ENCODE assay signal across 12 cellular contexts in the genomic region with DNA sequence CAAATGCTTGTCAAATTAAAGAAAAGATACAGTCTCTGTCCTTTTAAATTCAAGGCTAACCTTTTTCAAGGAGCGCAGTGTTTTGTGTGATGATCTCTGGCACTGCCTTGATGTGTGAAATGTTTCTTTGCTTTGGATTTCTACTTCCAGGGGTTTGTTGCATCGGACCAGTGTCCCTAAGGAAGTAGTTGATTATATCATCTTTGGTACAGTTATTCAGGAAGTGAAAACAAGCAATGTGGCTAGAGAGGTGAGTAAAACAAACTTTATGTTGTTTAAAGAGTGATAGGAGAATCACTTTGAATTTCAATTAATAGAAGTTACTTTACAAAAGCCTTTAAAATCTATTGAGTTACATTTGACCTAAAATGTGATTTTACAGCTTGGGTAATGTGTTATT. TPM values are rescaled to one million over a fixed set of nuclear protein-coding genes. Genes with fewer than 3 reads are reported as not detected.
A peak's percentile ranks its signal among the peaks of the same experiment; 100 is the strongest.
DNase-seq lines count a peak whose midpoint lies in the region; ATAC-seq, FAIRE-seq and TF ChIP-seq lines count a peak whose summit lies in the region.
"Had no signal": no experiment of that assay in that cellular context is flagged by ENCODE, and none has a peak within 500 bp of the region (broad histone marks: within the 10 kb centered on the region; RNA-seq: fewer than 3 reads in every experiment).

No MANE protein-coding gene starts in this region.

- TF ChIP-seq POLR2A in K562 (conservative IDR thresholded peaks at IDR 0.05): no peak

- no peak overlapping the region for H3K27ac ChIP-seq in K562 (ENCODE audit: extremely low read depth, low read depth, low read length)
- H3K27ac ChIP-seq in stomach smooth muscle (ENCODE audit: low read length): peak overlapping the region; percentile 69
- no peak overlapping the region for H3K27ac ChIP-seq in CD8-positive, alpha-beta T cell (ENCODE audit: low read depth, low read length)
- H3K27ac ChIP-seq: HL-60, neural progenitor cell had no signal

- no peaks in the 10 kb centered on the region for H3K9me1 ChIP-seq in K562 (ENCODE audit: control insufficient read depth, insufficient read depth, low read length)

- H3K9ac ChIP-seq in K562 (ENCODE audit: insufficient read depth in 1 of 2, low read depth in 2 of 2, low read length in 2 of 2): no peak overlapping the region
- peak overlapping the region in 1 of 2 donors; percentile 56 for H3K9ac ChIP-seq in stomach smooth muscle (ENCODE audit: low read length in 2 of 2)
- H3K9ac ChIP-seq: neural progenitor cell had no signal

- H3K27ac Mint-ChIP-seq in HFFc6: peak overlapping the region; percentile 73
- H3K27ac Mint-ChIP-seq in CD8-positive, alpha-beta T cell: no peak overlapping the region
- H3K27ac Mint-ChIP-seq: neural progenitor cell had no signal

- no peak for TF ChIP-seq RAD21 in K562 (CRISPR knock-in tag; conservative IDR thresholded peaks at IDR 0.05 in 1 of 2, IDR thresholded peaks at IDR 0.05 in 1 of 2)

- intact Hi-C loops in K562 (cut with micrococcal nuclease): no loop called here
- intact Hi-C loops in CD8-positive, alpha-beta T cell (cut with DNase I, micrococcal nuclease): no loop called here

- no TSS peak for BruUV-seq in K562 (replicated peaks; lab: Mats Ljungman, UMichigan)

- H2AFZ ChIP-seq in K562 (ENCODE audit: low read depth, low read length): no peak overlapping the region
- H2AFZ ChIP-seq: neural progenitor cell had no signal

- POLR2A ChIA-PET in K562 (lab: Yijun Ruan, JAX): interaction anchor here (1.0 to 1.3 kb wide), 2 partner anchors 15 to 27 kb away, joined by 3 to 5 read pairs; no protein-coding TSS in a partner anchor
- POLR2A ChIA-PET in CD8-positive, alpha-beta T cell (lab: Charles Lee): no interaction called here

- WGBS in K562 (ENCODE audit: insufficient coverage, low coverage, missing lambda C conversion rate): 55% methylated on average over 2 of the region's 2 CpGs

- H3K4me2 ChIP-seq in K562 (ENCODE audit: insufficient read depth, low read length): no peak overlapping the region
- H3K4me2 ChIP-seq: neural progenitor cell had no signal

- peak; percentile 57 for ATAC-seq in K562
- no peak for ATAC-seq in CD8-positive, alpha-beta T cell

- no peaks in the 10 kb centered on the region for H3K27me3 ChIP-seq in K562 (ENCODE audit: control insufficient read depth in 2 of 2, insufficient read depth in 2 of 2, low read length in 2 of 2)
- H3K27me3 ChIP-seq in stomach smooth muscle (ENCODE audit: control insufficient read depth in 1 of 2, insufficient read depth in 2 of 2, low read length in 2 of 2): no peaks in the 10 kb centered on the region
- no peaks in the 10 kb centered on the region for H3K27me3 ChIP-seq in CD8-positive, alpha-beta T cell (ENCODE audit: insufficient read depth, low read length)
- H3K27me3 ChIP-seq: neural progenitor cell had no signal

- H3K4me3 Mint-ChIP-seq in HFFc6: no peak overlapping the region
- no peak overlapping the region for H3K4me3 Mint-ChIP-seq in CD8-positive, alpha-beta T cell
- H3K4me3 Mint-ChIP-seq: neural progenitor cell had no signal

- CTCF ChIA-PET in K562 (lab: Yijun Ruan, JAX; ENCODE audit: low intra/inter-chr PET ratio): no interaction called here
- CTCF ChIA-PET in CD8-positive, alpha-beta T cell (lab: Charles Lee): interaction anchor here (1.3 kb wide), 1 partner anchor 29 kb away, joined by 3 read pairs; no protein-coding TSS in a partner anchor

- peaks cover 6% of the 10 kb centered on the region; the same call in 1 of the 2 replicates for H3K36me3 Mint-ChIP-seq in HFFc6 (ENCODE audit: low read depth)
- H3K36me3 Mint-ChIP-seq in CD8-positive, alpha-beta T cell: peaks cover 62% of the 10 kb centered on the region

- no peak for FAIRE-seq in K562 (lab: Jason Lieb, UNC)
- FAIRE-seq: islet of Langerhans had no signal

- in situ Hi-C loops in K562 (cut with MboI): no loop called here

- H3K36me3 ChIP-seq in K562 (ENCODE audit: control insufficient read depth, insufficient read depth, low read length) (peaks cover 46% of the 10 kb centered on the region), stomach smooth muscle (ENCODE audit: control insufficient read depth in 2 of 2, insufficient read depth in 2 of 2, low read length in 2 of 2) (peaks cover 15 to 16% of the 10 kb centered on the region in 2 donors)
- peaks cover 12% of the 10 kb centered on the region for H3K36me3 ChIP-seq in CD8-positive, alpha-beta T cell (ENCODE audit: insufficient read depth, low read length)
- H3K36me3 ChIP-seq: neural progenitor cell had no signal

- H3K9me3 Mint-ChIP-seq in HFFc6: no peaks in the 10 kb centered on the region
- no peaks in the 10 kb centered on the region for H3K9me3 Mint-ChIP-seq in CD8-positive, alpha-beta T cell
- H3K9me3 Mint-ChIP-seq: neural progenitor cell had no signal

- H3K4me3 ChIP-seq in K562 (no peak overlapping the region), stomach smooth muscle (ENCODE audit: low read length in 2 of 2) (no peak overlapping the region)
- H3K4me3 ChIP-seq in CD8-positive, alpha-beta T cell (ENCODE audit: low read depth, low read length): no peak overlapping the region
- H3K4me3 ChIP-seq: neural progenitor cell had no signal

- no peaks in the 10 kb centered on the region; the same call in 1 of the 2 replicates for H3K27me3 Mint-ChIP-seq in HFFc6 (ENCODE audit: insufficient read depth)
- no peaks in the 10 kb centered on the region for H3K27me3 Mint-ChIP-seq in CD8-positive, alpha-beta T cell (ENCODE audit: low read depth)

- no peak; the same call in 1 of the 2 replicates for TF ChIP-seq EP300 in K562 (IDR thresholded peaks at IDR 0.05; ENCODE audit: low read length)

- H3K9me3 ChIP-seq in K562 (replicated peaks; ENCODE audit: control insufficient read depth, insufficient read depth, low read depth, low read length) (no peaks in the 10 kb centered on the region), stomach smooth muscle (ENCODE audit: control insufficient read depth in 2 of 2, low read length in 2 of 2) (no peaks in the 10 kb centered on the region)
- no peaks in the 10 kb centered on the region for H3K9me3 ChIP-seq in CD8-positive, alpha-beta T cell (ENCODE audit: low read length)

- peaks cover 0 to 11% of the 10 kb centered on the region in 2 experiments; a peak in 1 of 5 replicates for H3K4me1 ChIP-seq in K562 (replicated peaks in 1 of 2; ENCODE audit: control insufficient read depth in 2 of 2, insufficient read depth in 2 of 2, low read length in 2 of 2)
- peaks cover 7% of the 10 kb centered on the region for H3K4me1 ChIP-seq in stomach smooth muscle (ENCODE audit: control insufficient read depth, insufficient read depth, low read length)
- no peaks in the 10 kb centered on the region for H3K4me1 ChIP-seq in CD8-positive, alpha-beta T cell (ENCODE audit: insufficient read depth, low read length)
- H3K4me1 ChIP-seq: neural progenitor cell had no signal

- peaks cover 33% of the 10 kb centered on the region for H3K4me1 Mint-ChIP-seq in HFFc6 (ENCODE audit: low read depth)
- no peaks in the 10 kb centered on the region for H3K4me1 Mint-ChIP-seq in CD8-positive, alpha-beta T cell (ENCODE audit: low read depth)
- H3K4me1 Mint-ChIP-seq: neural progenitor cell had no signal

- no peak for DNase-seq in HFFc6
- DNase-seq in K562 (ENCODE audit: extremely low read depth in 1 of 4, low spot score in 3 of 4): no peak
- peak; percentile 22 for DNase-seq in kidney tubule cell (ENCODE audit: low spot score)
- no peak for DNase-seq in activated effector memory CD4-positive, alpha-beta T cell treated with anti-CD3 and anti-CD28 coated beads, Interleukin-2, amount 50 U/mL, for 16 hours
- DNase-seq in CD8-positive, alpha-beta T cell: no peak
- no peak for DNase-seq in COLO668 (lab: John Stamatoyannopoulos, UW; ENCODE audit: unreplicated experiment)
- DNase-seq: amniotic stem cell, T-helper 9 cell had no signal

- H3K79me2 ChIP-seq in K562 (ENCODE audit: control insufficient read depth, insufficient read depth, low read length): no peaks in the 10 kb centered on the region

- no peaks in the 10 kb centered on the region for H4K20me1 ChIP-seq in K562 (replicated peaks; ENCODE audit: control insufficient read depth, insufficient read depth, low read length)

- no peak for TF ChIP-seq CTCF in HFFc6 (IDR thresholded peaks at IDR 0.05)
- no peak for TF ChIP-seq CTCF in K562 (IDR thresholded peaks at IDR 0.05 in 2 of 3, conservative IDR thresholded peaks at IDR 0.05 in 1 of 3; ENCODE audit: insufficient read depth in 2 of 3, low read depth in 1 of 3, low read length in 3 of 3)
- TF ChIP-seq CTCF in CD8-positive, alpha-beta T cell (IDR thresholded peaks at IDR 0.05): no peak

RNA-seq across cellular contexts. Expression of a gene that starts 28.8 kb away (rescaled TPM):
- total RNA-seq in HFFc6 (2021; fragmentation: NEBNext Ultra II Directional; extraction: Animal tissue kit (Norgen Biotek cat#: 25700)): 100 to 1,000 TPM in 5 of 6 experiments, 10 to 100 TPM in 1; 93.9 to 119 (median 112) TPM
- total RNA-seq in K562 (2011; cell fraction: chromatin; rRNA removed; ENCODE audit: low replicate concordance): 78.9 and 152 TPM in 2 replicates
- 49.4 and 56.5 TPM in 2 replicates for total RNA-seq in K562 (2011; cell fraction: nucleolus; rRNA removed)
- 97.7 and 134 TPM in 2 replicates for total RNA-seq in K562 (2011; cell fraction: nucleoplasm; rRNA removed)
- total RNA-seq in K562 (2014; rRNA removed) (67.3 and 71.4 TPM in 2 replicates), K562 (2014; rRNA removed; fragmentation: Illumina TruSeq; extraction: Trizol) (103 and 109 TPM in 2 replicates), K562 (2015; rRNA removed; fragmentation: Illumina TruSeq; extraction: Trizol) (86.8 and 93.1 TPM in 2 replicates), K562 (2021) (100 and 109 TPM in 2 replicates)
- polyA plus RNA-seq in K562 (2011; rRNA removed) (109 and 126 TPM in 2 replicates), K562 (2014; fragmentation: Illumina TruSeq; extraction: Trizol) (77.3 and 92.0 TPM in 2 replicates), K562 (2014; fragmentation: Nextera tagmentation; extraction: Ambion mirVana) (100 to 1,000 TPM; 198 to 199 TPM), K562 (2014; rRNA removed) (84.6 and 94.9 TPM in 2 replicates)
- polyA plus RNA-seq in K562 (2011; cell fraction: cytosol; rRNA removed): 66.1 and 128 TPM in 2 replicates
- 67.1 and 91.6 TPM in 2 replicates for polyA plus RNA-seq in K562 (2011; cell fraction: nucleus; rRNA removed)
- polyA plus RNA-seq in K562 (2012): 85.6 and 104 TPM in 2 replicates
- 189 and 209 TPM in 2 replicates for polyA minus RNA-seq in K562 (2011; rRNA and poly(A)+ RNA removed)
- polyA minus RNA-seq in K562 (2011; cell fraction: cytosol; rRNA and poly(A)+ RNA removed): 50.2 and 61.6 TPM in 2 replicates
- polyA minus RNA-seq in K562 (2011; cell fraction: nucleus; rRNA and poly(A)+ RNA removed): 29.5 and 56.9 TPM in 2 replicates
- total RNA-seq in CD8-positive, alpha-beta T cell: 10 to 100 TPM; 26.0 to 26.1 TPM

RNA-seq across cellular contexts. Expression of a gene that starts 29.1 kb away (rescaled TPM):
- 100 to 1,000 TPM; 127 to 138 (median 133) TPM for total RNA-seq in HFFc6 (2021; fragmentation: NEBNext Ultra II Directional; extraction: Animal tissue kit (Norgen Biotek cat#: 25700))
- 66.4 and 94.3 TPM in 2 replicates for total RNA-seq in K562 (2011; cell fraction: chromatin; rRNA removed; ENCODE audit: low replicate concordance)
- 54.4 and 55.7 TPM in 2 replicates for total RNA-seq in K562 (2011; cell fraction: nucleolus; rRNA removed)
- total RNA-seq in K562 (2011; cell fraction: nucleoplasm; rRNA removed): 67.3 and 77.3 TPM in 2 replicates
- total RNA-seq in K562 (2014; rRNA removed): 187 and 203 TPM in 2 replicates
- total RNA-seq in K562 (2014; rRNA removed; fragmentation: Illumina TruSeq; extraction: Trizol): 207 and 219 TPM in 2 replicates
- total RNA-seq in K562 (2015; rRNA removed; fragmentation: Illumina TruSeq; extraction: Trizol): 195 and 202 TPM in 2 replicates
- total RNA-seq in K562 (2021): 186 and 196 TPM in 2 replicates
- 183 and 214 TPM in 2 replicates for polyA plus RNA-seq in K562 (2011; rRNA removed)
- polyA plus RNA-seq in K562 (2011; cell fraction: cytosol; rRNA removed): 99.3 and 152 TPM in 2 replicates
- polyA plus RNA-seq in K562 (2011; cell fraction: nucleus; rRNA removed): 83.4 and 104 TPM in 2 replicates
- 174 and 251 TPM in 2 replicates for polyA plus RNA-seq in K562 (2012)
- 224 and 246 TPM in 2 replicates for polyA plus RNA-seq in K562 (2014; fragmentation: Illumina TruSeq; extraction: Trizol)
- polyA plus RNA-seq in K562 (2014; fragmentation: Nextera tagmentation; extraction: Ambion mirVana): 100 to 1,000 TPM; 152 to 326 TPM
- 140 and 145 TPM in 2 replicates for polyA plus RNA-seq in K562 (2014; rRNA removed)
- 329 and 345 TPM in 2 replicates for polyA minus RNA-seq in K562 (2011; rRNA and poly(A)+ RNA removed)
- 151 and 156 TPM in 2 replicates for polyA minus RNA-seq in K562 (2011; cell fraction: cytosol; rRNA and poly(A)+ RNA removed)
- 31.8 and 68.9 TPM in 2 replicates for polyA minus RNA-seq in K562 (2011; cell fraction: nucleus; rRNA and poly(A)+ RNA removed)
- 10 to 100 TPM; 66.8 to 69.4 TPM for total RNA-seq in CD8-positive, alpha-beta T cell
